In genomic region chr22:19970479-19971275, GRCh38 we compare ENCODE assay signal across 8 cellular contexts. TPM values are rescaled to one million over a fixed set of nuclear protein-coding genes. Genes with fewer than 3 reads are reported as not detected.
DNase-seq lines count a peak whose midpoint lies in the region; ATAC-seq, FAIRE-seq and TF ChIP-seq lines count a peak whose summit lies in the region.

No MANE protein-coding gene starts in this region.

- no peaks in the 10 kb centered on the region; the same call in none of the 2 replicates for H4K20me1 ChIP-seq in GM23338 (replicated peaks; ENCODE audit: insufficient read depth)

- no peaks in the 10 kb centered on the region for H3K27me3 ChIP-seq in GM23338 (ENCODE audit: insufficient read depth)
- H3K27me3 ChIP-seq in pancreas = no peaks in the 10 kb centered on the region

- H3K27ac Mint-ChIP-seq in GM23338 = no peak overlapping the region
- H3K27ac Mint-ChIP-seq in type B pancreatic cell = peak overlapping the region; percentile 64

- no peak for FAIRE-seq in RCC 7860 (lab: Jason Lieb, UNC)
- FAIRE-seq in pancreas (lab: Jason Lieb, UNC) = no peak

- intact Hi-C loops in pancreas (cut with DNase I) = loop anchor here in 2 of 3 donors (10.0 kb wide), 3 partner anchors 54 to 314 kb away; partner anchors contain the start of gene TANGO2 (in 1 of the 2)

- DNase-seq in AG10803 (ENCODE audit: low read depth) = peak; percentile 51
- peak; percentile 77 for DNase-seq in GM23338 (ENCODE audit: low spot score)
- DNase-seq in RCC 7860 (ENCODE audit: low spot score) = peak; percentile 21
- DNase-seq in activated T-helper 9 cell treated with anti-CD3 and anti-CD28 coated beads, Interleukin-2, amount 50 U/mL, for 16 hours (ENCODE audit: low read depth) = peak; percentile 67
- DNase-seq in foreskin melanocyte = peak; percentile 37
- DNase-seq in pancreas = peak in 5 of 6 donors; percentile 38 to 90 (median 76)
- no peak for DNase-seq in type B pancreatic cell (ENCODE audit: extremely low spot score, unreplicated experiment)

- TF ChIP-seq CTCF in AG10803 (conservative IDR thresholded peaks at IDR 0.05; ENCODE audit: low read length) (peak; percentile 76), GM23338 (conservative IDR thresholded peaks at IDR 0.05; ENCODE audit: low read depth in 2 of 2) (peak; percentile 73 to 90), pancreas (IDR thresholded peaks at IDR 0.05) (peak; percentile 83 to 91 (median 84)), type B pancreatic cell (conservative IDR thresholded peaks at IDR 0.05) (peak; percentile 96)

- H3K4me1 Mint-ChIP-seq in GM23338 = peaks cover 21% of the 10 kb centered on the region
- peaks cover 23% of the 10 kb centered on the region for H3K4me1 Mint-ChIP-seq in type B pancreatic cell (ENCODE audit: unreplicated experiment)

- H3K4me1 ChIP-seq in GM23338 (ENCODE audit: insufficient read depth) = peaks cover 10% of the 10 kb centered on the region
- H3K4me1 ChIP-seq in pancreas = no peaks in the 10 kb centered on the region

- H3K4me3 ChIP-seq in AG10803 (ENCODE audit: low read length) (no peak overlapping the region), GM23338 (no peak overlapping the region), pancreas (no peak overlapping the region)

- no peak overlapping the region for H3K4me2 ChIP-seq in GM23338

- H3K79me2 ChIP-seq in GM23338 (replicated peaks; ENCODE audit: insufficient read depth) = no peaks in the 10 kb centered on the region

- H3K36me3 Mint-ChIP-seq in GM23338 (ENCODE audit: low read depth) (peaks cover 25% of the 10 kb centered on the region), type B pancreatic cell (peaks cover 5% of the 10 kb centered on the region)

- H3F3A ChIP-seq in GM23338 (replicated peaks; ENCODE audit: low read depth) = 0 out of 2 replicates have a peak, but pooled peaks cover 7% of the 10 kb centered on the region

- ATAC-seq in GM23338 = peak; percentile 41
- peak; percentile 65 to 79 (median 76) for ATAC-seq in pancreas
- no peak for ATAC-seq in HG02840 (IDR thresholded peaks at IDR 0.05; ENCODE audit: low FRiP score, unreplicated experiment)

- H3K36me3 ChIP-seq in GM23338 (ENCODE audit: insufficient read depth) = no peaks in the 10 kb centered on the region
- H3K36me3 ChIP-seq in pancreas = peaks cover 0 to 5% (median 0%) of the 10 kb centered on the region in 3 donors

- no peaks in the 10 kb centered on the region for H3K9me2 ChIP-seq in GM23338 (ENCODE audit: insufficient read depth)

- H3K4me3 Mint-ChIP-seq in GM23338 = no peak overlapping the region; the same call in 2 of the 3 replicates
- H3K4me3 Mint-ChIP-seq in type B pancreatic cell = no peak overlapping the region

- 49% methylated on average over 25 of the region's 25 CpGs for WGBS in pancreas, 2 donors

- no peak overlapping the region for H3K27ac ChIP-seq in GM23338 (ENCODE audit: low read depth)
- no peak overlapping the region for H3K27ac ChIP-seq in pancreas

- H3K9me3 ChIP-seq in pancreas = no peaks in the 10 kb centered on the region

- H3K9me3 Mint-ChIP-seq in GM23338 (no peaks in the 10 kb centered on the region), type B pancreatic cell (no peaks in the 10 kb centered on the region)

- peaks cover 7% of the 10 kb centered on the region for H3K27me3 Mint-ChIP-seq in GM23338 (ENCODE audit: insufficient read depth, low read depth, poor library complexity)
- H3K27me3 Mint-ChIP-seq in type B pancreatic cell = no peaks in the 10 kb centered on the region

- no peak overlapping the region for H2AFZ ChIP-seq in GM23338

TF ChIP-seq in GM23338, 12 proteins besides CTCF, POLR2A, EP300 and RAD21:
- TF ChIP-seq STAT1 (IDR thresholded peaks at IDR 0.05; ENCODE audit: unreplicated experiment) (no peak), JUNB (IDR thresholded peaks at IDR 0.05; ENCODE audit: unreplicated experiment) (no peak), EZH2 (IDR thresholded peaks at IDR 0.05; ENCODE audit: low read depth, unreplicated experiment) (no peak)

RNA-seq across cellular contexts. Expression of gene TXNRD2, which starts 29.1 kb away (rescaled TPM):
- total RNA-seq in GM23338 (2014; rRNA removed; shearing (Covaris generic)) = 11.2 and 14.1 TPM in 2 replicates
- polyA plus RNA-seq in GM23338 (2016; fragmentation: Nextera tagmentation; extraction: Ambion mirVana) (9.2 and 12.4 TPM in 2 replicates), pancreas (10 to 100 TPM; 33.7 to 41.6 TPM)
- total RNA-seq in pancreas (10 to 100 TPM in 5 of 6 donors, 1 to 10 TPM in 1; 9.6 to 16.9 (median 13.6) TPM), type B pancreatic cell (ENCODE audit: low replicate concordance) (13.2 and 25.1 TPM in 2 replicates)

RNA-seq across cellular contexts. Expression of gene COMT, which starts 29.1 kb away (rescaled TPM):
- 29.8 and 35.1 TPM in 2 replicates for total RNA-seq in GM23338 (2014; rRNA removed; shearing (Covaris generic))
- 29.6 and 32.6 TPM in 2 replicates for polyA plus RNA-seq in GM23338 (2016; fragmentation: Nextera tagmentation; extraction: Ambion mirVana)
- 10 to 100 TPM; 48.9 to 95.0 (median 62.3) TPM for total RNA-seq in pancreas
- 10 to 100 TPM; 47.9 to 87.8 TPM for polyA plus RNA-seq in pancreas
- 87.2 and 87.4 TPM in 2 replicates for total RNA-seq in type B pancreatic cell (ENCODE audit: low replicate concordance)

RNA-seq across cellular contexts. Expression of gene ARVCF, which starts 45.9 kb away (rescaled TPM):
- 87.3 and 122 TPM in 2 replicates for total RNA-seq in GM23338 (2014; rRNA removed; shearing (Covaris generic))
- polyA plus RNA-seq in GM23338 (2016; fragmentation: Nextera tagmentation; extraction: Ambion mirVana) = 15.3 and 15.6 TPM in 2 replicates
- total RNA-seq in pancreas = 10 to 100 TPM in 3 of 6 donors, 1 to 10 TPM in 3; 5.0 to 19.4 (median 9.5) TPM
- polyA plus RNA-seq in pancreas = 10 to 100 TPM; 52.5 to 57.8 TPM
- 40.8 and 55.3 TPM in 2 replicates for total RNA-seq in type B pancreatic cell (ENCODE audit: low replicate concordance)

RNA-seq across cellular contexts. Expression of gene TANGO2, which starts 50.2 kb away (rescaled TPM):
- total RNA-seq in GM23338 (2014; rRNA removed; shearing (Covaris generic)) = 15.0 and 20.2 TPM in 2 replicates
- 6.7 and 6.9 TPM in 2 replicates for polyA plus RNA-seq in GM23338 (2016; fragmentation: Nextera tagmentation; extraction: Ambion mirVana)
- total RNA-seq in pancreas = 10 to 100 TPM in 3 of 6 donors, 1 to 10 TPM in 3; 4.0 to 18.3 (median 9.6) TPM
- 10 to 100 TPM; 16.5 to 20.4 TPM for polyA plus RNA-seq in pancreas
- total RNA-seq in type B pancreatic cell (ENCODE audit: low replicate concordance) = 17.4 and 32.1 TPM in 2 replicates
